Comparison of ENCODE assay signal across 10 cellular contexts in the genomic region with DNA sequence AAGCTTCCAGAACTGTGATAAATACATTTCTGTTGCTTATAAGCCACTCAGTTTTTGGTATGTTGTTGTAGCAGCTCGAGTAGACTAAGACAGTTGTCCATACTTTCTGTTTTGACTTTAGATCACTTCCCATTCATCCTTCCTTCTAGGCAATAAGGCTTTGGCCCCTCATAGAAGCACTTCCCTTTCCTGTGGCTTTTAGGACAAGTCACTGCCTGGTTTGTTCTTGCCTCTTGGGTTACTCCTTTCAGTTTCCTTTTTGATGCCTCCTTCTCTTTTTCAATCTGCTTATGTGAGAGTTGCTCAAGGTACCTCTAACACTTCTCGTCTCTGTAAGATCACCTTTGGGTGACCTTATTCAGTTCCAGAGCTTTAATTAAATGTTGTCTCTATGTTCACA.
DNase-seq lines count a peak whose midpoint lies in the region; ATAC-seq and TF ChIP-seq lines count a peak whose summit lies in the region.
"Had no signal": no experiment of that assay in that cellular context is flagged by ENCODE, and none has a peak within 500 bp of the region (broad histone marks: within the 10 kb centered on the region; RNA-seq: fewer than 3 reads in every experiment).

No MANE protein-coding gene starts in this region.

- intact Hi-C loops in ascending aorta (cut with DNase I): no loop called here

- H3K4me3 ChIP-seq in ascending aorta: no peak overlapping the region

- no peaks in the 10 kb centered on the region for H3K9me3 ChIP-seq in ascending aorta

- DNase-seq in GM10248 (ENCODE audit: extremely low spot score) (peak; percentile 35), NOMO-1 treated with dmso at 0.1 percent for 144 hours (lab: John Stamatoyannopoulos, UW; ENCODE audit: unreplicated experiment) (peak; percentile 77), D341Med (ENCODE audit: low spot score) (no peak), ascending aorta (ENCODE audit: low spot score in 2 of 2) (no peak), NCI-H510A (lab: John Stamatoyannopoulos, UW) (no peak)
- DNase-seq in effector CD8-positive, alpha-beta T cell (lab: John Stamatoyannopoulos, UW): no peak
- DNase-seq: CD8-positive, alpha-beta T cell had no signal

- no peak overlapping the region for H3K27ac ChIP-seq in ascending aorta

- CTCF ChIA-PET in GM10248 (lab: Yijun Ruan, JAX): no interaction called here

- H3K4me1 ChIP-seq in ascending aorta: no peaks in the 10 kb centered on the region

- TF ChIP-seq CTCF in GM10248 (IDR thresholded peaks at IDR 0.05; ENCODE audit: control extremely low read depth, extremely low read depth, low read depth, missing control alignments) (no peak), ascending aorta (IDR thresholded peaks at IDR 0.05) (no peak)

- POLR2A ChIA-PET in GM10248 (lab: Yijun Ruan, JAX): no interaction called here

- H3K36me3 ChIP-seq in ascending aorta: no peaks in the 10 kb centered on the region

- H3K27me3 ChIP-seq in ascending aorta: no peaks in the 10 kb centered on the region

- ATAC-seq in GM19395 (IDR thresholded peaks at IDR 0.05; ENCODE audit: unreplicated experiment): peak; percentile 98
- peak; percentile 78 for ATAC-seq in HG03039 (IDR thresholded peaks at IDR 0.05; ENCODE audit: unreplicated experiment)
- ATAC-seq: CD8-positive, alpha-beta T cell; sciatic nerve had no signal

Comparison
In these comparisons a context has a peak if more than half of its experiments do, and no peak if none do; other contexts are left out.
1. DNase-seq: peak in GM10248 (single experiment) and NOMO-1 treated with dmso at 0.1 percent for 144 hours (single experiment); none in D341Med (single experiment), effector CD8-positive, alpha-beta T cell (single experiment), ascending aorta (0 of 2) and NCI-H510A (single experiment).